In the genomic region with DNA sequence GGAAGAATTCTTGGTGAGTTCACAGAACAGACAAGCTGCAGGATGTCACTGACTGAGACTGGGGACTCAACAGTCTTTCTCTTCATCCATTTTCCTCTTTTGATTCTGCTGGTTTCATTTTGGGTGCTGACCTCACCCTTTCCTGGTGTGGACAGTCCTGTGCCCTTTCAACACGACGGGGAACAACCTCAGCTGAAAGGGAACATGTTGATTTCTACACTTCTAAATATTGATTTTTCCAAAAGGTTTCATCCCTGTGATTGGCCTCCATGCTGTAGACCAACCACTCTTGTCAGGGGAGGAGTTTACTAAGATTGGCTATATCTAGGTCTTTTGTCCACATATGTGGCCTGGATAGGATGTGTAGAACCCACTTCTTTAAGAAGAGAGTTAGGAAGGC, we compare ENCODE assay signal across 8 cellular contexts.
"Had no signal": no experiment of that assay in that cellular context is flagged by ENCODE, and none has a peak within 500 bp of the region (broad histone marks: within the 10 kb centered on the region; RNA-seq: fewer than 3 reads in every experiment).

No MANE protein-coding gene starts in this region.

- H3K4me3 ChIP-seq: GM23248, HAP-1, K562 had no signal

- ATAC-seq: HCT116, K562 had no signal

- H3K27ac ChIP-seq: GM23248 had no signal

- H3K36me3 ChIP-seq: HAP-1 had no signal

- H3K9ac ChIP-seq: GM23248 had no signal

- H2AFZ ChIP-seq: GM23248 had no signal

- H3K4me1 ChIP-seq: HAP-1 had no signal

- H3K9me3 ChIP-seq: HAP-1 had no signal

- FAIRE-seq: HTR-8/SVneo, K562 had no signal

- DNase-seq: GM23248, GOT3, H7, HFFc6 had no signal
